In the genomic region with DNA sequence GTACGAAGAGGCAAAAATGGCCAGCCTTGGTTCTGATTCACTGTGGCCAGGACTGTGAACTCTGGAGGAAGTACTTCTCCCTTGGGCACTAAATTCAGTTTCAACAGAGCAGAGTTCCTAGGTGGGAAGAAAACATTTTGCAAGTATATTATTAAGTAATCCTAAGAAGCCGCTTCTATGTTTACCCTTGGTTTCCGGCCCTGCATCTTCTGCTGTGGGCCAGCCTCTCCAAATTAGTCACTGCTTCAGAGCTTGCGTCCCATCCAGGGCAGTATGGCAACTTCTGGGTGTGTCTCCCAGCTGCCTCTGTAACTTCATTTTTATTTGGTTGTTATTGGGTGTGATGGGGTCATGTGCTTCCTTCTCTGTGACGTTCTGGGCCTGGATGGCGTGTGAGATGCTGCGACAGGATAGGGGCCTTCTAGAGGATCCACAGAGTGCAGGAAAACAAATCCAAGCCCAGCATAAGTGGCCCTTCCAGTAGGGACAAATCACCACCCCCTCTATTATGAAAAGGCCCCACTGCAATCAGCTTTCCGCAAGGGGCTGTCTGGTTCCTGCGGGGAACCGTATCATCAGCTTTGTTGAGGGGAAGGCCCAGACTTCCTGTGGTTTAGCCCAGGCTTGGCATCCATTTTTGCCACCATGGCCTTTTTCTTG, we compare ENCODE assay signal across 8 cellular contexts. TPM values are rescaled to one million over a fixed set of nuclear protein-coding genes. Genes with fewer than 3 reads are reported as not detected.
DNase-seq lines count a peak whose midpoint lies in the region; ATAC-seq and TF ChIP-seq lines count a peak whose summit lies in the region.
"Had no signal": no experiment of that assay in that cellular context is flagged by ENCODE, and none has a peak within 500 bp of the region (broad histone marks: within the 10 kb centered on the region; RNA-seq: fewer than 3 reads in every experiment).

No MANE protein-coding gene starts in this region.

- H3K4me1 Mint-ChIP-seq in IgD-negative memory B cell = peaks cover 6 to 19% (median 9%) of the 10 kb centered on the region in 3 donors

- 70 to 87% (median 81%) methylated on average over 10 of the region's 10 CpGs for WGBS in stomach, 5 donors
- 74 to 90% (median 86%) methylated on average over 10 of the region's 10 CpGs for WGBS in psoas muscle, 3 donors

- TF ChIP-seq CTCF in fibroblast of mammary gland (conservative IDR thresholded peaks at IDR 0.05; ENCODE audit: control insufficient read depth, insufficient read depth, low read depth, low read length) = no peak
- TF ChIP-seq CTCF in stomach (IDR thresholded peaks at IDR 0.05) = no peak
- TF ChIP-seq CTCF in psoas muscle (IDR thresholded peaks at IDR 0.05) = no peak
- TF ChIP-seq CTCF in brain microvascular endothelial cell (IDR thresholded peaks at IDR 0.05; ENCODE audit: low read depth, low read length, missing control alignments) = no peak

- H3K27ac Mint-ChIP-seq in IgD-negative memory B cell = peak overlapping the region in 2 of 3 donors; percentile 48 to 80

- H3K27me3 ChIP-seq in stomach (no peaks in the 10 kb centered on the region), psoas muscle (ENCODE audit: insufficient read depth in 3 of 3, low read length in 2 of 3) (no peaks in the 10 kb centered on the region), brain microvascular endothelial cell (replicated peaks) (no peaks in the 10 kb centered on the region)

- peak; percentile 49 to 50 for DNase-seq in activated CD4-positive, alpha-beta T cell treated with anti-CD3 and anti-CD28 coated beads, Interleukin-2, amount 50 U/mL, for 4 hours
- DNase-seq in fibroblast of mammary gland (ENCODE audit: low read depth) (peak; percentile 91), stomach (no peak), psoas muscle (no peak), DMS79 treated with DMSO at 0.1 percent for 48 hours (lab: John Stamatoyannopoulos, UW) (no peak), brain microvascular endothelial cell (no peak)
- DNase-seq: NCI-H1092 treated with DMSO at 0.1 percent for 48 hours had no signal

- ATAC-seq in psoas muscle = no peak

- in situ Hi-C loops in brain microvascular endothelial cell (cut with HindIII; ENCODE audit: low pct_ligation_motif_present, low sequenced_read_pairs) = no loop called here

- H3K36me3 ChIP-seq in stomach (peaks cover 6 to 69% (median 58%) of the 10 kb centered on the region in 4 donors), psoas muscle (ENCODE audit: insufficient read depth in 1 of 2, low read depth in 1 of 2) (no peaks in the 10 kb centered on the region), brain microvascular endothelial cell (replicated peaks) (no peaks in the 10 kb centered on the region)

- intact Hi-C loops in stomach (cut with DNase I; ENCODE audit: low total_unique reads) (no loop called here), psoas muscle (cut with DNase I) (no loop called here)

- H3K9me3 ChIP-seq in stomach = no peaks in the 10 kb centered on the region
- no peaks in the 10 kb centered on the region for H3K9me3 ChIP-seq in psoas muscle

- H3K27ac ChIP-seq in stomach (peak overlapping the region in 3 of 5 donors; percentile 20 to 68 (median 61)), psoas muscle (no peak overlapping the region), brain microvascular endothelial cell (no peak overlapping the region)

- H3K4me3 ChIP-seq in fibroblast of mammary gland (ENCODE audit: control insufficient read depth, low read depth, low read length) (no peak overlapping the region), stomach (peak overlapping the region in 2 of 4 donors; percentile 3 to 8), psoas muscle (no peak overlapping the region), brain microvascular endothelial cell (ENCODE audit: low read depth, low read length) (no peak overlapping the region)

- peak overlapping the region in 3 of 4 donors; percentile 56 to 77 (median 68) for H3K4me3 Mint-ChIP-seq in IgD-negative memory B cell

- no peak for TF ChIP-seq POLR2A in stomach (IDR thresholded peaks at IDR 0.05)

- H3K9me3 Mint-ChIP-seq in IgD-negative memory B cell = no peaks in the 10 kb centered on the region

- peaks cover 3% of the 10 kb centered on the region for H3K27me3 Mint-ChIP-seq in IgD-negative memory B cell

- TF ChIP-seq EP300 in stomach (IDR thresholded peaks at IDR 0.05) = no peak

- peaks cover 9% of the 10 kb centered on the region for H3K36me3 Mint-ChIP-seq in IgD-negative memory B cell

- peaks cover 0 to 9% (median 1%) of the 10 kb centered on the region in 4 donors for H3K4me1 ChIP-seq in stomach
- H3K4me1 ChIP-seq in psoas muscle = no peaks in the 10 kb centered on the region

RNA-seq across cellular contexts. Expression of gene C1QTNF9, which starts 55.1 kb away (rescaled TPM):
- polyA plus RNA-seq in IgD-negative memory B cell (not detected), stomach (under 1 TPM in 2 of 3 donors, not detected in 1; 0.08 to 0.25 TPM), psoas muscle (1 to 10 TPM; 1.8 to 4.6 (median 3.9) TPM)
- total RNA-seq in stomach (1 to 10 TPM in 1 of 5 donors, under 1 TPM in 1, not detected in 3; 0.37 to 2.3 TPM), psoas muscle (1 to 10 TPM in 2 of 4 donors, under 1 TPM in 2; 0.25 to 3.2 (median 1.7) TPM)

Comparison
In these comparisons a context has a peak if more than half of its experiments do, and no peak if none do; other contexts are left out.
1. DNase-seq: peak in activated CD4-positive, alpha-beta T cell treated with anti-CD3 and anti-CD28 coated beads, Interleukin-2, amount 50 U/mL, for 4 hours (2 of 2) and fibroblast of mammary gland (single experiment); none in stomach (single experiment), psoas muscle (0 of 2), DMS79 treated with DMSO at 0.1 percent for 48 hours (single experiment) and brain microvascular endothelial cell (single experiment).
2. H3K27ac ChIP-seq: peak in stomach (3 of 5); none in psoas muscle (single experiment) and brain microvascular endothelial cell (single experiment).